Comparison of ENCODE assay signal across 9 cellular contexts in the genomic region with DNA sequence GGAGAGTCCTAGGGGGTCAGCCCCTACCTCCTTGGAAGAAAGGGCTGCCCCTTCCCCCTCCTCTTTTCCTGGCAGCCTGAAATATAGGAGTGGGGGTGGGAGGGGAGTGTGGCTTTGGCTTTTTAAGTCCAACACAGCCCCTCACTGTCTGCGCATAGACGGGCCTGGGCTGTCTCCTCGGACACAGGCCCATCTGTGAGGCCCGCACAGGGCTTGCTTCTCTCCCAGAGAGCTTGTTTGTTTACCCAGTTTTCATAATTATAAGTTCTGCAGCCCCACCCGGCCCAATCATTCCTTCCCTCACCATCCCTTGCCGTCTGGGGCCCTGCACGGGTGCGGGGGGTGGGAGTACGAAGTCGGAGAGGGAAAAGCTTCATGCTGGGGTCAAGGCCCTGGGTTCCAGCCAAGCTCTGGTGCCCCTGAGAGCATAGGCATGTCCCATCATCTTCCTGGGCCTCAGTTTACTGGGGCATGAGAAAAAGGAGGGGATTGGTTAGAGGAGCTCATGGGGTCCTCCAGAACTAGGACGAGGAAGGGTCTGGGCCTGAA. TPM values are rescaled to one million over a fixed set of nuclear protein-coding genes. Genes with fewer than 3 reads are reported as not detected.
DNase-seq lines count a peak whose midpoint lies in the region; ATAC-seq and TF ChIP-seq lines count a peak whose summit lies in the region.
"Had no signal": no experiment of that assay in that cellular context is flagged by ENCODE, and none has a peak within 500 bp of the region (broad histone marks: within the 10 kb centered on the region; RNA-seq: fewer than 3 reads in every experiment).

No MANE protein-coding gene starts in this region.

- H3K27me3 Mint-ChIP-seq in CD4-positive, alpha-beta memory T cell, result no peaks in the 10 kb centered on the region

- H3K36me3 Mint-ChIP-seq in CD4-positive, alpha-beta memory T cell, result peaks cover 5 to 6% of the 10 kb centered on the region in 2 donors
- H3K36me3 Mint-ChIP-seq: stimulated activated memory B cell treated with anti-CD40 and anti-IgM and Interleukin-4, amounts not matched to agents 10 μg/mL and 1 μg/mL and 100 μg/mL, for 72 hours had no signal

- H3K27ac ChIP-seq in CD4-positive, alpha-beta memory T cell (ENCODE audit: low read depth, low read length), result peak overlapping the region; percentile 40
- peak overlapping the region; percentile 98 for H3K27ac ChIP-seq in RWPE2 (ENCODE audit: poor library complexity, severe bottlenecking)
- peak overlapping the region; percentile 98 for H3K27ac ChIP-seq in epithelial cell of prostate
- H3K27ac ChIP-seq in rectal smooth muscle tissue (ENCODE audit: low read depth, low read length), result peak overlapping the region; percentile 65

- CTCF ChIA-PET in CD4-positive, alpha-beta memory T cell (lab: Charles Lee; ENCODE audit: partially characterized antibody), result interaction anchor here (1.6 to 2.6 kb wide), 6 partner anchors 10 to 312 kb away, joined by 3 to 10 read pairs (median 6); a partner anchor contains a TSS

- no peaks in the 10 kb centered on the region for H3K9me3 ChIP-seq in CD4-positive, alpha-beta memory T cell (ENCODE audit: control insufficient read depth in 1 of 2, low read length in 2 of 2)
- H3K9me3 ChIP-seq in RWPE2 (ENCODE audit: severe bottlenecking), result no peaks in the 10 kb centered on the region

- H3K27me3 ChIP-seq in CD4-positive, alpha-beta memory T cell (ENCODE audit: insufficient read depth, low read length), result no peaks in the 10 kb centered on the region
- H3K27me3 ChIP-seq in RWPE2 (ENCODE audit: insufficient read depth, poor library complexity, severe bottlenecking) (no peaks in the 10 kb centered on the region), rectal smooth muscle tissue (ENCODE audit: control insufficient read depth, insufficient read depth, low read length) (no peaks in the 10 kb centered on the region)

- peak overlapping the region; percentile 85 to 90 (median 88) for H3K27ac Mint-ChIP-seq in CD4-positive, alpha-beta memory T cell
- H3K27ac Mint-ChIP-seq: stimulated activated memory B cell treated with anti-CD40 and anti-IgM and Interleukin-4, amounts not matched to agents 10 μg/mL and 1 μg/mL and 100 μg/mL, for 72 hours had no signal

- no peaks in the 10 kb centered on the region for H3K9me3 Mint-ChIP-seq in CD4-positive, alpha-beta memory T cell
- H3K9me3 Mint-ChIP-seq: stimulated activated memory B cell treated with anti-CD40 and anti-IgM and Interleukin-4, amounts not matched to agents 10 μg/mL and 1 μg/mL and 100 μg/mL, for 72 hours had no signal

- H3K4me3 Mint-ChIP-seq in CD4-positive, alpha-beta memory T cell, result peak overlapping the region in 7 of 8 donors; percentile 17 to 83 (median 73)
- H3K4me3 Mint-ChIP-seq: stimulated activated memory B cell treated with anti-CD40 and anti-IgM and Interleukin-4, amounts not matched to agents 10 μg/mL and 1 μg/mL and 100 μg/mL, for 72 hours had no signal

- no peak for DNase-seq in CD4-positive, alpha-beta memory T cell
- DNase-seq in RWPE2 (ENCODE audit: low spot score) (peak; percentile 34), epithelial cell of prostate (ENCODE audit: low read depth, low spot score) (no peak), DMS79 treated with DMSO at 0.1 percent for 48 hours (lab: John Stamatoyannopoulos, UW) (no peak), C1 segment of cervical spinal cord (lab: John Stamatoyannopoulos, UW) (no peak), DMS 273 (lab: John Stamatoyannopoulos, UW; ENCODE audit: unreplicated experiment) (no peak)

- H3K4me1 Mint-ChIP-seq in CD4-positive, alpha-beta memory T cell, result peaks cover 43 to 89% (median 67%) of the 10 kb centered on the region in 4 donors

- ATAC-seq in RWPE2 (ENCODE audit: low read depth) (no peak), GM21528 (IDR thresholded peaks at IDR 0.05; ENCODE audit: low FRiP score, unreplicated experiment) (no peak)
- ATAC-seq: stimulated activated memory B cell treated with anti-CD40 and anti-IgM and Interleukin-4, amounts not matched to agents 10 μg/mL and 1 μg/mL and 100 μg/mL, for 72 hours had no signal

- no peak for TF ChIP-seq CTCF in RWPE2 (IDR thresholded peaks at IDR 0.05; ENCODE audit: poor library complexity, severe bottlenecking)

- peaks cover 70% of the 10 kb centered on the region for H3K4me1 ChIP-seq in CD4-positive, alpha-beta memory T cell (ENCODE audit: insufficient read depth, low read length)
- H3K4me1 ChIP-seq in RWPE2 (ENCODE audit: insufficient read depth, poor library complexity, severe bottlenecking) (peaks cover 77% of the 10 kb centered on the region), rectal smooth muscle tissue (ENCODE audit: control insufficient read depth, insufficient read depth, low read length) (peaks cover 30% of the 10 kb centered on the region)

- H3K36me3 ChIP-seq in CD4-positive, alpha-beta memory T cell (ENCODE audit: insufficient read depth, low read length), result no peaks in the 10 kb centered on the region
- H3K36me3 ChIP-seq in RWPE2 (ENCODE audit: low read depth) (peaks cover 71% of the 10 kb centered on the region), rectal smooth muscle tissue (ENCODE audit: control insufficient read depth, insufficient read depth, low read length) (no peaks in the 10 kb centered on the region)

- H3K4me3 ChIP-seq in CD4-positive, alpha-beta memory T cell (ENCODE audit: low read length in 2 of 2), result peak overlapping the region in 1 of 2 donors; percentile 29
- H3K4me3 ChIP-seq in RWPE2 (ENCODE audit: severe bottlenecking) (no peak overlapping the region), rectal smooth muscle tissue (ENCODE audit: low read length) (no peak overlapping the region)

- POLR2A ChIA-PET in CD4-positive, alpha-beta memory T cell (lab: Charles Lee; ENCODE audit: partially characterized antibody), result interaction anchor here (0.7 to 5.1 kb wide), 5 partner anchors 11 to 370 kb away, joined by 3 to 28 read pairs (median 3); a partner anchor contains a TSS

- H3K9ac ChIP-seq in rectal smooth muscle tissue (ENCODE audit: low read length), result no peak overlapping the region

- intact Hi-C loops in CD4-positive, alpha-beta memory T cell (cut with micrococcal nuclease), result no loop called here

RNA-seq across cellular contexts. Expression of a gene that starts 54.0 kb away (rescaled TPM):
- 10 to 100 TPM; 19.9 to 20.9 TPM for total RNA-seq in CD4-positive, alpha-beta memory T cell
- polyA plus RNA-seq in CD4-positive, alpha-beta memory T cell, result 1 to 10 TPM; 4.8 to 5.5 TPM

Comparison
In these comparisons a context has a peak if more than half of its experiments do, and no peak if none do; other contexts are left out.
1. H3K27ac ChIP-seq: peak in every context shown above with its lines; median percentile 98 in RWPE2; 98 in epithelial cell of prostate; 65 in rectal smooth muscle tissue; 40 in CD4-positive, alpha-beta memory T cell.